In the genomic region with DNA sequence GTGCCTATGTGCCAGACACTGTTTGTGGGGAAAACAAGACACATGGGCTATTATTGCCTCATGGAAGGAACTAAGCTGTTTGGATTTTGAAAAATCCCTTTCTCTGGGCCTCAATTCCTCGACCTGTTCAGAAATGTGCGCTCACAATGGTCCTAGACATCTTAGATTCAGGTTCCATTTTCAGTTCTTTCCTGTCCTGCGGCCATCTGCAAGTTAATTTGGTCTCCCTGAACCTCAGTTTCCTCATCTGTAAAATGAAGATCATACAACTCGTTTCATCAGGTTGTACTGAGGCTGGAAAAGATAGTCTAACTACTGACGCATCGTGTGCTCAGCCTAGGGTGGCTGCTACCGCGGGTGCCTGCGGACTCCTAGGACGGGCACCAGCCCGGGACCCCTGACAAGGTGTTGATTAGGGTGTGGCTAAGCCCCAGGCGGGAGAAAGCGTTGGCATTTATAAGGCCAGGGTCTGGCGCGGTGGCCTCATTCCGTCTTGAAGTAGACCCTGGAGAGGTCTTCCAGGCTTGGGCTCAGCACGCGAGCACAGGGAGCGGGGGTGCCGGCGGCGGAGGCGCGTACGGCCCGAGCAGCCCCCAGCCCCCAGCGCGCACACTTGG, we compare ENCODE assay signal across 1 cellular context.
TF ChIP-seq lines count a peak whose summit lies in the region.

No MANE protein-coding gene starts in this region.

TF ChIP-seq in IMR-90, 13 proteins besides CTCF, POLR2A, EP300 and RAD21:
- peak; percentile 8; the same call in 1 of the 2 replicates for TF ChIP-seq BHLHE40 (IDR thresholded peaks at IDR 0.05; ENCODE audit: low read depth, low read length)
- 0 out of 2 replicates have a peak, but pooled peaks have one; percentile 21 for TF ChIP-seq CEBPB (IDR thresholded peaks at IDR 0.05; ENCODE audit: low read depth, low read length)
- TF ChIP-seq SMC3 (IDR thresholded peaks at IDR 0.05; ENCODE audit: low read depth, low read length) = no peak
- no peak for TF ChIP-seq MAFK (IDR thresholded peaks at IDR 0.05; ENCODE audit: low read depth, low read length)
TF ChIP-seq in IMR-90: peak in this region for 2.
